In the genomic region with DNA sequence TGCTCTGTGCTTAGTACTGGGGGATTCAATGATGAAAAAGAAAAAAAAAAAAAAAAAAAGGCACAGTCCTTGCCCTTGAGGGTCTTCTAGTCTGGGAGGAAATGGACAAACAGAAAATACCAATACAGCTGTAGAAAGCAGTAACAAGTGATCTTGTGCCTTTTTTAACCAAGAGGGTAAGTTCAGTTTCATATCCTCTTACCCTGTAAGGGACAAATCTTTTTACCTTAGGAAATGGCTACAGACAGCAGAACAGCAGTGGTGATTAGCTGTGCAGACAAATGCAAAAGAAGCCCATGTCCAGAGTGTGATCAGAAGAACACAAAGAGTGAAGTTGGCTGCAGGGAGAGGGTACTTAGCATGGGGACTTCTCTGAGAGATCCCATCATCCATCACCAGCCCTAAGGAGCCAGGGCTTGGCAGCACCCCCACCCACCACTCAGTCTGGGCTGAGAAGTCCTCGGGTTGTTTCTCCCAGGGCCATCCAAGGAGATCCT, we compare ENCODE assay signal across 11 cellular contexts.
DNase-seq lines count a peak whose midpoint lies in the region; ATAC-seq, FAIRE-seq and TF ChIP-seq lines count a peak whose summit lies in the region.
"Had no signal": no experiment of that assay in that cellular context is flagged by ENCODE, and none has a peak within 500 bp of the region (broad histone marks: within the 10 kb centered on the region; RNA-seq: fewer than 3 reads in every experiment).

No MANE protein-coding gene starts in this region.

- H3K4me1 ChIP-seq in H1 (replicated peaks in 1 of 4; ENCODE audit: control insufficient read depth in 3 of 4, insufficient read depth in 4 of 4, low read length in 3 of 4) (no peaks in the 10 kb centered on the region), breast epithelium (no peaks in the 10 kb centered on the region)

- POLR2A ChIA-PET in H1 (lab: Charles Lee; ENCODE audit: partially characterized antibody): no interaction called here

- TF ChIP-seq CTCF in H1 (IDR thresholded peaks at IDR 0.05; ENCODE audit: control extremely low read depth in 1 of 3, insufficient read depth in 1 of 3, low read depth in 1 of 3, low read length in 3 of 3) (no peak), breast epithelium (IDR thresholded peaks at IDR 0.05) (no peak)

- H4K20me1 ChIP-seq in H1 (replicated peaks in 1 of 2; ENCODE audit: control insufficient read depth in 1 of 2, insufficient read depth in 2 of 2, low read length in 2 of 2): no peaks in the 10 kb centered on the region

- H3K23ac ChIP-seq in H1 (ENCODE audit: insufficient read length): no peak overlapping the region

- no peak for TF ChIP-seq POLR2A in GM12891 (IDR thresholded peaks at IDR 0.05; ENCODE audit: low read depth, low read length)
- TF ChIP-seq POLR2A in H1 (IDR thresholded peaks at IDR 0.05; ENCODE audit: control extremely low read depth in 1 of 2, low read depth in 2 of 2, low read length in 2 of 2): no peak
- TF ChIP-seq POLR2A in breast epithelium (IDR thresholded peaks at IDR 0.05): no peak
- no peak for TF ChIP-seq POLR2A in erythroblast (IDR thresholded peaks at IDR 0.05; ENCODE audit: low read length)

- H2BK5ac ChIP-seq in H1 (ENCODE audit: low read depth, low read length): no peak overlapping the region

- no peak overlapping the region for H4K8ac ChIP-seq in H1 (ENCODE audit: extremely low read depth, insufficient read depth, low read length)

- no peak overlapping the region for H2BK12ac ChIP-seq in H1 (ENCODE audit: low read depth, low read length)

- intact Hi-C loops in breast epithelium (cut with DNase I; ENCODE audit: low total_unique reads): no loop called here

- H3K27ac ChIP-seq in H1 (ENCODE audit: low read depth, low read length): no peak overlapping the region
- no peak overlapping the region for H3K27ac ChIP-seq in breast epithelium
- H3K27ac ChIP-seq: skin epidermis had no signal

- no peaks in the 10 kb centered on the region for H3K79me2 ChIP-seq in H1 (ENCODE audit: control insufficient read depth in 1 of 2, insufficient read depth in 2 of 2, low read length in 2 of 2)

- FAIRE-seq in GM12891 (lab: Jason Lieb, UNC) (no peak), H1 (lab: Jason Lieb, UNC) (no peak)

- TF ChIP-seq RAD21 in H1 (IDR thresholded peaks at IDR 0.05 in 1 of 2, conservative IDR thresholded peaks at IDR 0.05 in 1 of 2; ENCODE audit: low read depth in 2 of 2, low read length in 2 of 2): no peak

- TF ChIP-seq EP300 in H1 (IDR thresholded peaks at IDR 0.05; ENCODE audit: borderline replicate concordance in 1 of 2, low read depth in 2 of 2, low read length in 2 of 2): no peak

- no peak overlapping the region for H3K18ac ChIP-seq in H1 (ENCODE audit: extremely low read depth, low read length)

- DNase-seq in GM12891 (ENCODE audit: insufficient read length, low spot score): no peak
- DNase-seq in H1 (ENCODE audit: low read depth in 1 of 2, low spot score in 2 of 2): no peak
- no peak for DNase-seq in breast epithelium (ENCODE audit: low spot score in 2 of 2)
- DNase-seq in activated CD4-positive, alpha-beta T cell treated with anti-CD3 and anti-CD28 coated beads, Interleukin-2, amount 50 U/mL, for 4 hours: no peak
- no peak for DNase-seq in activated naive CD4-positive, alpha-beta T cell (lab: John Stamatoyannopoulos, UW)
- DNase-seq in erythroblast (lab: John Stamatoyannopoulos, UW): no peak
- DNase-seq: activated CD4-positive, alpha-beta T cell treated with anti-CD3 and anti-CD28 coated beads, Interleukin-2, amount 10 ng/mL, durations not matched to agents 7 days and 5 days; COR-L47 had no signal

- H2AFZ ChIP-seq in H1 (ENCODE audit: low read length): 0 out of 2 replicates have a peak overlapping the region, but pooled peaks have one; percentile 0

- peak overlapping the region; percentile 45 for H2BK120ac ChIP-seq in H1 (replicated peaks; ENCODE audit: low read depth, low read length)

- H3K4ac ChIP-seq in H1 (replicated peaks; ENCODE audit: insufficient read length, low read depth, low read length): no peak overlapping the region

- no peak overlapping the region for H3K4me2 ChIP-seq in H1 (ENCODE audit: insufficient read depth in 1 of 2, low read depth in 2 of 2, low read length in 2 of 2)

- H3K14ac ChIP-seq in H1 (ENCODE audit: insufficient read length): no peak overlapping the region

- CTCF ChIA-PET in H1 (lab: Charles Lee; ENCODE audit: partially characterized antibody): interaction anchor here (0.9 to 24.1 kb wide), 5 partner anchors 10 to 545 kb away, joined by 3 to 493 read pairs (median 3); no protein-coding TSS in a partner anchor

- no peak overlapping the region for H2BK20ac ChIP-seq in H1 (ENCODE audit: low read length)

- 56% methylated on average over 1 of the region's 1 CpG; no CpG with 5 or more reads in 1 of the 2 experiments for WGBS in H1 (ENCODE audit: extremely low coverage in 1 of 2, insufficient coverage in 1 of 2, insufficient read length in 1 of 2, insufficient replicate concordance in 2 of 2, low coverage in 1 of 2, low lambda C conversion rate in 2 of 2, missing lambda C conversion rate in 1 of 2), 2 experiments

- H2BK15ac ChIP-seq in H1 (ENCODE audit: low read length): no peak overlapping the region

- H2AK5ac ChIP-seq in H1 (ENCODE audit: low read depth, low read length): no peak overlapping the region

- H3K4me3 ChIP-seq in H1 (ENCODE audit: extremely low read depth in 1 of 4, insufficient read depth in 2 of 4, low read depth in 3 of 4, low read length in 4 of 4) (no peak overlapping the region), breast epithelium (no peak overlapping the region)
- H3K4me3 ChIP-seq: skin epidermis had no signal

- no peaks in the 10 kb centered on the region for H3K79me1 ChIP-seq in H1 (ENCODE audit: low read depth, low read length)

- no peaks in the 10 kb centered on the region for H3K23me2 ChIP-seq in H1 (ENCODE audit: low read depth, low read length)

- H3K56ac ChIP-seq in H1 (replicated peaks; ENCODE audit: insufficient read length, low read depth, low read length): no peak overlapping the region

- no peak overlapping the region for H4K5ac ChIP-seq in H1 (ENCODE audit: insufficient read length, low read depth, low read length)

- ATAC-seq in GM19467 (IDR thresholded peaks at IDR 0.05; ENCODE audit: unreplicated experiment): peak; percentile 49
- ATAC-seq in HG03108 (IDR thresholded peaks at IDR 0.05; ENCODE audit: unreplicated experiment): peak; percentile 39

- no peak overlapping the region for H3K9ac ChIP-seq in H1 (replicated peaks in 1 of 4; ENCODE audit: extremely low read depth in 1 of 4, low read depth in 3 of 4, low read length in 3 of 4)

- H3K36me3 ChIP-seq in H1 (ENCODE audit: control insufficient read depth in 2 of 4, insufficient read depth in 4 of 4, low read length in 3 of 4) (no peaks in the 10 kb centered on the region), breast epithelium (no peaks in the 10 kb centered on the region)

- H3K9me3 ChIP-seq in H1 (ENCODE audit: insufficient read depth in 2 of 2, low read depth in 1 of 2, low read length in 1 of 2): no peaks in the 10 kb centered on the region
- H3K9me3 ChIP-seq in breast epithelium: no peaks in the 10 kb centered on the region

- H4K91ac ChIP-seq in H1 (replicated peaks; ENCODE audit: insufficient read length, low read length): no peak overlapping the region

- H3K27me3 ChIP-seq in H1 (replicated peaks in 1 of 4; ENCODE audit: control insufficient read depth in 3 of 4, extremely low read depth in 1 of 4, insufficient read depth in 3 of 4, low read length in 3 of 4) (no peaks in the 10 kb centered on the region), breast epithelium (no peaks in the 10 kb centered on the region)

TF ChIP-seq in GM12891, 5 proteins besides CTCF, POLR2A, EP300 and RAD21:
- TF ChIP-seq POU2F2 (IDR thresholded peaks at IDR 0.05; ENCODE audit: low read depth, low read length): no peak
- no peak for TF ChIP-seq POLR2AphosphoS5 (IDR thresholded peaks at IDR 0.05; ENCODE audit: low read depth, low read length)
- TF ChIP-seq TAF1 (IDR thresholded peaks at IDR 0.05; ENCODE audit: low read depth, low read length): no peak
- peak; percentile 90 for TF ChIP-seq SPI1 (IDR thresholded peaks at IDR 0.05; ENCODE audit: low read depth, low read length)
TF ChIP-seq in GM12891: peak in this region for 1.

TF ChIP-seq in H1, 55 proteins besides CTCF, POLR2A, EP300 and RAD21:
- TF ChIP-seq BACH1 (IDR thresholded peaks at IDR 0.05; ENCODE audit: low read length) (no peak), NANOG (IDR thresholded peaks at IDR 0.05; ENCODE audit: insufficient read depth, low read depth, low read length, poor library complexity, severe bottlenecking) (no peak), CHD1 (IDR thresholded peaks at IDR 0.05; ENCODE audit: low read depth, low read length) (no peak), SIN3A (conservative IDR thresholded peaks at IDR 0.05 in 1 of 2, IDR thresholded peaks at IDR 0.05 in 1 of 2; ENCODE audit: low read depth in 1 of 2, low read length in 2 of 2) (no peak), BRCA1 (IDR thresholded peaks at IDR 0.05; ENCODE audit: low read depth, low read length) (no peak), CHD2 (IDR thresholded peaks at IDR 0.05; ENCODE audit: low read length) (no peak), RNF2 (IDR thresholded peaks at IDR 0.05; ENCODE audit: borderline replicate concordance, low read depth, low read length, missing control alignments, poor library complexity, severe bottlenecking) (no peak), FOSL1 (IDR thresholded peaks at IDR 0.05; ENCODE audit: insufficient read depth, low read depth, low read length) (no peak), TBP (IDR thresholded peaks at IDR 0.05; ENCODE audit: low read depth, low read length) (no peak), EGR1 (IDR thresholded peaks at IDR 0.05; ENCODE audit: borderline replicate concordance, low read depth, low read length) (no peak)
- TF ChIP-seq, protein P1, sequence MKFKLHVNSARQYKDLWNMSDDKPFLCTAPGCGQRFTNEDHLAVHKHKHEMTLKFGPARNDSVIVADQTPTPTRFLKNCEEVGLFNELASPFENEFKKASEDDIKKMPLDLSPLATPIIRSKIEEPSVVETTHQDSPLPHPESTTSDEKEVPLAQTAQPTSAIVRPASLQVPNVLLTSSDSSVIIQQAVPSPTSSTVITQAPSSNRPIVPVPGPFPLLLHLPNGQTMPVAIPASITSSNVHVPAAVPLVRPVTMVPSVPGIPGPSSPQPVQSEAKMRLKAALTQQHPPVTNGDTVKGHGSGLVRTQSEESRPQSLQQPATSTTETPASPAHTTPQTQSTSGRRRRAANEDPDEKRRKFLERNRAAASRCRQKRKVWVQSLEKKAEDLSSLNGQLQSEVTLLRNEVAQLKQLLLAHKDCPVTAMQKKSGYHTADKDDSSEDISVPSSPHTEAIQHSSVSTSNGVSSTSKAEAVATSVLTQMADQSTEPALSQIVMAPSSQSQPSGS (IDR thresholded peaks at IDR 0.05; ENCODE audit: low read length): no peak
